In genomic region chrX:13478740-13479451, GRCh38 we compare ENCODE assay signal across 21 cellular contexts.
"Had no signal": no experiment of that assay in that cellular context is flagged by ENCODE, and none has a peak within 500 bp of the region (broad histone marks: within the 10 kb centered on the region; RNA-seq: fewer than 3 reads in every experiment).

No MANE protein-coding gene starts in this region.

- H3K4me3 ChIP-seq: body of pancreas, cardiac muscle cell, left lung, skin epidermis, testis, vagina had no signal

- H3K27ac ChIP-seq: body of pancreas, cardiac muscle cell, foreskin keratinocyte, left lung, neutrophil, skin epidermis, testis, vagina had no signal

- ATAC-seq: activated CD8-positive, alpha-beta T cell treated with anti-CD3 and anti-CD28 coated beads for 36 hours; activated naive CD8-positive, alpha-beta T cell treated with anti-CD3 and anti-CD28 coated beads, Interleukin-2, amount 50 U/mL, for 24 hours; body of pancreas; esophagus mucosa; foreskin keratinocyte; left lung; sciatic nerve; stimulated activated naive CD8-positive, alpha-beta T cell treated with anti-CD3 and anti-CD28 coated beads, Interleukin-15, Interleukin-2, amounts not matched to agents 100 U/mL and 50 U/mL, for 24 hours had no signal

- DNase-seq: activated CD4-positive, alpha-beta T cell treated with anti-CD3 and anti-CD28 coated beads for 1 hour; activated CD4-positive, alpha-beta T cell treated with anti-CD3 and anti-CD28 coated beads, Interleukin-2, amount 50 U/mL, for 1 hour; activated CD8-positive, alpha-beta T cell treated with anti-CD3 and anti-CD28 coated beads for 36 hours; activated naive CD8-positive, alpha-beta T cell treated with anti-CD3 and anti-CD28 coated beads, Interleukin-2, amount 50 U/mL, for 24 hours; activated T-cell treated with anti-CD3 and anti-CD28 coated beads, Interleukin-2, amount 50 U/mL, for 48 hours; body of pancreas; endodermal cell; foreskin keratinocyte; kidney glomerular epithelial cell; left lung; stimulated activated CD4-positive, alpha-beta T cell treated with anti-CD3 and anti-CD28 coated beads, Interleukin-12 subunit alpha, Interleukin-12 subunit beta, amount 100 ng/mL, for 4 hours; stimulated activated CD4-positive, alpha-beta T cell treated with anti-CD3 and anti-CD28 coated beads, Interleukin-4, amount 100 ng/mL, for 1 hour; stimulated activated naive CD8-positive, alpha-beta T cell treated with anti-CD3 and anti-CD28 coated beads, Interleukin-15, Interleukin-2, amounts not matched to agents 100 U/mL and 50 U/mL, for 24 hours; T-helper 2 cell; testis had no signal
